4 cellular contexts compared by ENCODE assay signal in the genomic region with DNA sequence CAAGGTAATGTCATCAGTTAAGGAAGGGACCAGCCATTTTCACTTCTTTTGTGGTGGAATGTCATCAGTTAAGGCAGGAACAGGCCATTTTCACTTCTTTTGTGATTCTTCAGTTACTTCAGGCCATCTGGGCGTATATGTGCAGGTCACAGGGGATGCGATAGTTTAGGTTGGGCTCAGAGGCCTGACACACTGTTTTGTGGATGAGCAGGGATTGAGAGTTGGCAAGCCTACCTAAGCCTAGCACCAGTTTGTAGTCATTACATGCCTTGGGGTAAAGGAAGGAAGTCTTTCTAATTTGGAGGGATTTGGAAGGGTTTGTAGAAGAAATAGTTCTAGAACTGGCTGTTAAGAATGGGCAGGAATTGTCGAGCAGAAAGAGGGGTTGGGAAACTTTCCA.
DNase-seq lines count a peak whose midpoint lies in the region; ATAC-seq, FAIRE-seq and TF ChIP-seq lines count a peak whose summit lies in the region.
"Not testable (repeated sequence)": the region's sequence is repeated elsewhere in the genome, so short reads cannot be mapped to it uniquely, and the experiment has no call there.

No MANE protein-coding gene starts in this region.

- not testable (repeated sequence) for FAIRE-seq in H1 (lab: Jason Lieb, UNC)

- TF ChIP-seq EP300 in H1 (IDR thresholded peaks at IDR 0.05; ENCODE audit: borderline replicate concordance in 1 of 2, low read depth in 2 of 2, low read length in 2 of 2), result not testable (repeated sequence)

- DNase-seq in GM23338 (ENCODE audit: low spot score); H1 (ENCODE audit: low read depth in 1 of 2, low spot score in 2 of 2): not testable (repeated sequence)
- DNase-seq in mesendoderm, result peak; percentile 76

- not testable (repeated sequence) for H3K9me2 ChIP-seq in GM23338 (ENCODE audit: insufficient read depth)

- peak overlapping the region; percentile 82; the same call in 1 of the 2 replicates for H2BK12ac ChIP-seq in H1 (ENCODE audit: low read depth, low read length)

- H2AFZ ChIP-seq in GM23338, result peak overlapping the region; percentile 18; the same call in 1 of the 2 replicates
- H2AFZ ChIP-seq in OCI-LY3 (ENCODE audit: low read depth, low read length); H1 (ENCODE audit: low read length): not testable (repeated sequence)

- not testable (repeated sequence) for TF ChIP-seq POLR2A in H1 (IDR thresholded peaks at IDR 0.05; ENCODE audit: control extremely low read depth in 1 of 2, low read depth in 2 of 2, low read length in 2 of 2)

- not testable (repeated sequence) for H3K23me2 ChIP-seq in H1 (ENCODE audit: low read depth, low read length)

- H2BK120ac ChIP-seq in H1 (replicated peaks; ENCODE audit: low read depth, low read length) (peak overlapping the region; percentile 9), mesendoderm (ENCODE audit: low read depth, low read length) (peak overlapping the region; percentile 99)

- not testable (repeated sequence) for H3K9me3 ChIP-seq in OCI-LY3 (ENCODE audit: insufficient read depth, low read length); H1 (ENCODE audit: insufficient read depth in 2 of 2, low read depth in 1 of 2, low read length in 1 of 2)

- H3K4me2 ChIP-seq in GM23338; OCI-LY3 (ENCODE audit: low read length); H1 (ENCODE audit: insufficient read depth in 1 of 2, low read depth in 2 of 2, low read length in 2 of 2); mesendoderm (ENCODE audit: low read length): not testable (repeated sequence)

- H4K91ac ChIP-seq in H1 (replicated peaks; ENCODE audit: insufficient read length, low read length), result not testable (repeated sequence)

- H3K4ac ChIP-seq in H1 (replicated peaks; ENCODE audit: insufficient read length, low read depth, low read length), result not testable (repeated sequence)
- peak overlapping the region; percentile 6 for H3K4ac ChIP-seq in mesendoderm (ENCODE audit: low read depth, low read length)

- not testable (repeated sequence) for H4K8ac ChIP-seq in H1 (ENCODE audit: extremely low read depth, insufficient read depth, low read length); mesendoderm (ENCODE audit: low read depth, low read length)

- not testable (repeated sequence) for H4K20me1 ChIP-seq in GM23338 (replicated peaks; ENCODE audit: insufficient read depth); OCI-LY3 (ENCODE audit: insufficient read depth, low read length); H1 (replicated peaks in 1 of 2; ENCODE audit: control insufficient read depth in 1 of 2, insufficient read depth in 2 of 2, low read length in 2 of 2)

- not testable (repeated sequence) for H3K27ac ChIP-seq in GM23338 (ENCODE audit: low read depth); H1 (ENCODE audit: low read depth, low read length)
- H3K27ac ChIP-seq in OCI-LY3 (ENCODE audit: low read length) (peak overlapping the region; percentile 88), mesendoderm (ENCODE audit: low read depth, low read length) (peak overlapping the region; percentile 96)

- H3F3A ChIP-seq in GM23338 (replicated peaks; ENCODE audit: low read depth), result not testable (repeated sequence)

- H3K9me3 Mint-ChIP-seq in GM23338, result peaks cover 18% of the 10 kb centered on the region; the same call in 2 of the 3 replicates

- H3K4me1 ChIP-seq in GM23338 (ENCODE audit: insufficient read depth) (peaks cover 26% of the 10 kb centered on the region), OCI-LY3 (ENCODE audit: low read length) (peaks cover 63% of the 10 kb centered on the region), H1 (replicated peaks in 1 of 4; ENCODE audit: control insufficient read depth in 3 of 4, insufficient read depth in 4 of 4, low read length in 3 of 4) (peaks cover 0 to 10% (median 3%) of the 10 kb centered on the region in 4 experiments; a peak in 3 of 7 replicates), mesendoderm (ENCODE audit: control insufficient read depth, low read depth, low read length) (peaks cover 14% of the 10 kb centered on the region)

- peaks cover 14% of the 10 kb centered on the region for H3K27me3 Mint-ChIP-seq in GM23338 (ENCODE audit: insufficient read depth, low read depth, poor library complexity)

- POLR2A ChIA-PET in H1 (lab: Charles Lee; ENCODE audit: partially characterized antibody), result not testable (repeated sequence)

- H3K27me3 ChIP-seq in GM23338 (ENCODE audit: insufficient read depth); OCI-LY3 (ENCODE audit: low read depth, low read length); H1 (replicated peaks in 1 of 4; ENCODE audit: control insufficient read depth in 3 of 4, extremely low read depth in 1 of 4, insufficient read depth in 3 of 4, low read length in 3 of 4); mesendoderm (ENCODE audit: insufficient read depth, low read length, poor library complexity): not testable (repeated sequence)

- 91% methylated on average over 3 of the region's 3 CpGs; no CpG with 5 or more reads in 1 of the 2 experiments for WGBS in H1 (ENCODE audit: extremely low coverage in 1 of 2, insufficient coverage in 1 of 2, insufficient read length in 1 of 2, insufficient replicate concordance in 2 of 2, low coverage in 1 of 2, low lambda C conversion rate in 2 of 2, missing lambda C conversion rate in 1 of 2), 2 experiments
- no CpG with 5 or more reads among the region's 3 CpGs for WGBS in mesendoderm (ENCODE audit: extremely low coverage, insufficient coverage, low lambda C conversion rate)

- not testable (repeated sequence) for H3K36me3 ChIP-seq in GM23338 (ENCODE audit: insufficient read depth); OCI-LY3 (replicated peaks; ENCODE audit: low read depth, low read length); H1 (ENCODE audit: control insufficient read depth in 2 of 4, insufficient read depth in 4 of 4, low read length in 3 of 4); mesendoderm (ENCODE audit: control insufficient read depth, insufficient read depth, low read length)

- not testable (repeated sequence) for H3K23ac ChIP-seq in H1 (ENCODE audit: insufficient read length); mesendoderm (ENCODE audit: low read length)

- not testable (repeated sequence) for H4K5ac ChIP-seq in H1 (ENCODE audit: insufficient read length, low read depth, low read length); mesendoderm (ENCODE audit: low read length)

- H3K36me3 Mint-ChIP-seq in GM23338 (ENCODE audit: low read depth), result peaks cover 17% of the 10 kb centered on the region; the same call in 2 of the 3 replicates

- CTCF ChIA-PET in H1 (lab: Charles Lee; ENCODE audit: partially characterized antibody), result not testable (repeated sequence)

- H3K18ac ChIP-seq in H1 (ENCODE audit: extremely low read depth, low read length), result not testable (repeated sequence)
- H3K18ac ChIP-seq in mesendoderm (ENCODE audit: low read length), result peak overlapping the region; percentile 96

- H3K79me2 ChIP-seq in GM23338 (replicated peaks; ENCODE audit: insufficient read depth); OCI-LY3 (ENCODE audit: low read length); H1 (ENCODE audit: control insufficient read depth in 1 of 2, insufficient read depth in 2 of 2, low read length in 2 of 2); mesendoderm (ENCODE audit: control insufficient read depth, insufficient read depth, low read length): not testable (repeated sequence)

- H3K9ac ChIP-seq in OCI-LY3 (ENCODE audit: low read length), result peak overlapping the region; percentile 11; the same call in 1 of the 2 replicates
- H3K9ac ChIP-seq in H1 (replicated peaks in 1 of 4; ENCODE audit: extremely low read depth in 1 of 4, low read depth in 3 of 4, low read length in 3 of 4); mesendoderm (ENCODE audit: low read length): not testable (repeated sequence)

- H2AK5ac ChIP-seq in H1 (ENCODE audit: low read depth, low read length), result not testable (repeated sequence)
- H2AK5ac ChIP-seq in mesendoderm (ENCODE audit: low read length), result peak overlapping the region; percentile 71

- ATAC-seq in GM23338, result not testable (repeated sequence)

- H3K14ac ChIP-seq in H1 (ENCODE audit: insufficient read length), result not testable (repeated sequence)

- H3K56ac ChIP-seq in H1 (replicated peaks; ENCODE audit: insufficient read length, low read depth, low read length), result not testable (repeated sequence)
- peak overlapping the region; percentile 71 for H3K56ac ChIP-seq in mesendoderm (ENCODE audit: low read length)

- H3K27ac Mint-ChIP-seq in GM23338, result not testable (repeated sequence)

- not testable (repeated sequence) for H3K79me1 ChIP-seq in H1 (ENCODE audit: low read depth, low read length); mesendoderm (ENCODE audit: low read length)

- not testable (repeated sequence) for TF ChIP-seq RAD21 in H1 (IDR thresholded peaks at IDR 0.05 in 1 of 2, conservative IDR thresholded peaks at IDR 0.05 in 1 of 2; ENCODE audit: low read depth in 2 of 2, low read length in 2 of 2)

- H2BK15ac ChIP-seq in H1 (ENCODE audit: low read length); mesendoderm (replicated peaks; ENCODE audit: low read depth): not testable (repeated sequence)

- H3K4me1 Mint-ChIP-seq in GM23338, result peaks cover 27% of the 10 kb centered on the region

- H2BK20ac ChIP-seq in H1 (ENCODE audit: low read length), result not testable (repeated sequence)

- H2BK5ac ChIP-seq in H1 (ENCODE audit: low read depth, low read length), result not testable (repeated sequence)
- H2BK5ac ChIP-seq in mesendoderm (ENCODE audit: low read length), result peak overlapping the region; percentile 83

- not testable (repeated sequence) for H3K4me3 ChIP-seq in GM23338; OCI-LY3 (ENCODE audit: low read length); H1 (ENCODE audit: extremely low read depth in 1 of 4, insufficient read depth in 2 of 4, low read depth in 3 of 4, low read length in 4 of 4); mesendoderm (ENCODE audit: low read length)

- H3K4me3 Mint-ChIP-seq in GM23338, result not testable (repeated sequence)

- TF ChIP-seq CTCF in GM23338 (conservative IDR thresholded peaks at IDR 0.05; ENCODE audit: low read depth in 2 of 2); OCI-LY3 (IDR thresholded peaks at IDR 0.05; ENCODE audit: low read depth, low read length); H1 (IDR thresholded peaks at IDR 0.05; ENCODE audit: control extremely low read depth in 1 of 3, insufficient read depth in 1 of 3, low read depth in 1 of 3, low read length in 3 of 3): not testable (repeated sequence)
